ENCODE assay signal across 8 cellular contexts in the genomic region with DNA sequence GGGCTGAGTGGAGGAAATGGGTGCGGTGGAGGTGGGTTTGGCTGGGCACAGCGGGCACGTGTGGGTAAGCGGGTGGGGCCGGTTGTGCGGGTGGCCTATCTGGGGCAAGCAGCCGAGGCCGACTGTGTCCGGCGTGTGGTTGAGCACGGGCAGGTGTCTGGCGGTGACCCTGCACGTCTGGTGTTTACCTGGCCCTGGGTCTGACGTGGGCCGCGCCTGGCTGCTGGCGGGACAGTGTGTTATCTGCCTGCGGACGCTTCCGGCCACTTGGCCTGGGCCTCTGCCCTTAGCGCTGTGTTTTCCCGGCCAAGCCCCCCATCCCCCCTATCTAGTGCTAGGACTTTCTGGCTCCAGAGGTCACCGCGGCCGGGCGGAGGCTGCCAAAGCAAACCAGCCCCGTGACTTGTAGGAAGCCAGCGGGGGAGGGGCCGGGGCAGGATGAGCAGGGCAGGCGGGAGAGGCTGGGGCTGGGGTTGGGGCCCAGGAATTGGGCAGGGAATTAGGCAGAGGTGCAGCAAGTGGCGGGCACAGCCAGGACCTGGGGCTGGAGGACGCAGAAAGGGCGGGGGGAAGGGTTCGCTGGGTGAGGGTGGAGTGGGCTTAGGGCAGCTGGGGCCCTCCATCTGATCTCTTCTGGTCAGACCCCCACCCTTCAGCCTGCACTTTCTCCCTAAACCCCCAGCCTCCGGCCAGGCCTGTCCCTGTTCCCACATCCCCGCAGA. TPM values are rescaled to one million over a fixed set of nuclear protein-coding genes. Genes with fewer than 3 reads are reported as not detected.
DNase-seq lines count a peak whose midpoint lies in the region; ATAC-seq and TF ChIP-seq lines count a peak whose summit lies in the region.

No MANE protein-coding gene starts in this region.

- TF ChIP-seq CTCF in Peyer's patch (IDR thresholded peaks at IDR 0.05) (no peak), endothelial cell (IDR thresholded peaks at IDR 0.05; ENCODE audit: unreplicated experiment) (no peak), thyroid gland (IDR thresholded peaks at IDR 0.05) (no peak)

- H3K27me3 ChIP-seq in Peyer's patch = peaks cover 0 to 7% of the 10 kb centered on the region in 2 donors
- H3K27me3 ChIP-seq in thyroid gland = no peaks in the 10 kb centered on the region

- no peaks in the 10 kb centered on the region for H3K9me3 Mint-ChIP-seq in endothelial cell (ENCODE audit: unreplicated experiment)

- TF ChIP-seq POLR2A in Peyer's patch (IDR thresholded peaks at IDR 0.05) (no peak), thyroid gland (IDR thresholded peaks at IDR 0.05) (peak in 1 of 2 donors; percentile 30)

- H3K27ac ChIP-seq in Peyer's patch = peak overlapping the region; percentile 19 to 57 (median 39)
- H3K27ac ChIP-seq in thyroid gland = peak overlapping the region; percentile 61 to 78 (median 63)

- intact Hi-C loops in thyroid gland (cut with DNase I) = no loop called here

- H3K4me1 Mint-ChIP-seq in endothelial cell (ENCODE audit: unreplicated experiment) = peaks cover 17% of the 10 kb centered on the region

- peaks cover 0 to 38% (median 22%) of the 10 kb centered on the region in 4 donors for H3K4me1 ChIP-seq in Peyer's patch
- H3K4me1 ChIP-seq in thyroid gland = peaks cover 23 to 49% of the 10 kb centered on the region in 2 donors

- no peak overlapping the region for H3K27ac Mint-ChIP-seq in endothelial cell (ENCODE audit: unreplicated experiment)

- H3K9me3 ChIP-seq in Peyer's patch (no peaks in the 10 kb centered on the region), thyroid gland (no peaks in the 10 kb centered on the region)

- H3K27me3 Mint-ChIP-seq in endothelial cell (ENCODE audit: unreplicated experiment) = peaks cover 12% of the 10 kb centered on the region

- DNase-seq in Ammon's horn (ENCODE audit: low spot score) = peak; percentile 74
- DNase-seq in Peyer's patch = peak; percentile 68 to 88 (median 74)
- peak; percentile 45 for DNase-seq in endothelial cell (ENCODE audit: low spot score)
- peak; percentile 82 for DNase-seq in mucosa of gallbladder (ENCODE audit: low spot score)
- peak; percentile 93 to 94 for DNase-seq in thyroid gland
- DNase-seq in kidney glomerular epithelial cell (lab: John Stamatoyannopoulos, UW) = no peak
- DNase-seq in NCI-H1436 (lab: John Stamatoyannopoulos, UW) = no peak

- no peak for ATAC-seq in GM18502 (IDR thresholded peaks at IDR 0.05; ENCODE audit: poor library complexity, unreplicated experiment)

- H3K36me3 ChIP-seq in Peyer's patch (no peaks in the 10 kb centered on the region), thyroid gland (no peaks in the 10 kb centered on the region)

- H3K4me3 Mint-ChIP-seq in endothelial cell (ENCODE audit: unreplicated experiment) = no peak overlapping the region

- WGBS in thyroid gland, 2 donors = 18 to 20% methylated on average over 18 to 20 of the region's 36 CpGs

- H3K4me3 ChIP-seq in Peyer's patch = peak overlapping the region in 3 of 4 donors; percentile 24 to 40 (median 30)
- peak overlapping the region in 1 of 3 donors; percentile 25 for H3K4me3 ChIP-seq in thyroid gland (replicated peaks in 1 of 3)

- H3K36me3 Mint-ChIP-seq in endothelial cell (ENCODE audit: low read depth, unreplicated experiment) = no peaks in the 10 kb centered on the region

RNA-seq across cellular contexts. Expression of gene HPN, which starts 0.5 kb away (rescaled TPM):
- total RNA-seq in Peyer's patch (1 to 10 TPM in 1 of 4 donors, under 1 TPM in 1, not detected in 2; 0.67 to 1.4 TPM), endothelial cell (ENCODE audit: unreplicated experiment) (1.3 TPM), mucosa of gallbladder (21.4 TPM), thyroid gland (10 to 100 TPM; 16.3 to 19.3 (median 17.9) TPM)

RNA-seq across cellular contexts. Expression of gene SCN1B, which starts 10.7 kb away (rescaled TPM):
- total RNA-seq in Peyer's patch = 1 to 10 TPM; 2.8 to 9.1 (median 5.1) TPM
- 0.62 TPM for total RNA-seq in endothelial cell (ENCODE audit: unreplicated experiment)
- 4.8 TPM for total RNA-seq in mucosa of gallbladder
- total RNA-seq in thyroid gland = 10 to 100 TPM in 2 of 4 donors, 1 to 10 TPM in 2; 5.7 to 19.6 (median 10.1) TPM

RNA-seq across cellular contexts. Expression of gene GRAMD1A, which starts 40.9 kb away (rescaled TPM):
- total RNA-seq in Peyer's patch (100 to 1,000 TPM in 1 of 4 donors, 10 to 100 TPM in 2, 1 to 10 TPM in 1; 6.0 to 135 (median 61.6) TPM), endothelial cell (ENCODE audit: unreplicated experiment) (156 TPM), mucosa of gallbladder (31.7 TPM), thyroid gland (10 to 100 TPM; 33.4 to 57.5 (median 47.0) TPM)

Comparison
In these comparisons a context has a peak if more than half of its experiments do, and no peak if none do; other contexts are left out.
1. DNase-seq: peak in Ammon's horn (single experiment), Peyer's patch (3 of 3), endothelial cell (single experiment), mucosa of gallbladder (single experiment) and thyroid gland (2 of 2); none in kidney glomerular epithelial cell (single experiment) and NCI-H1436 (single experiment).